Comparison of ENCODE assay signal across 8 cellular contexts in the genomic region with DNA sequence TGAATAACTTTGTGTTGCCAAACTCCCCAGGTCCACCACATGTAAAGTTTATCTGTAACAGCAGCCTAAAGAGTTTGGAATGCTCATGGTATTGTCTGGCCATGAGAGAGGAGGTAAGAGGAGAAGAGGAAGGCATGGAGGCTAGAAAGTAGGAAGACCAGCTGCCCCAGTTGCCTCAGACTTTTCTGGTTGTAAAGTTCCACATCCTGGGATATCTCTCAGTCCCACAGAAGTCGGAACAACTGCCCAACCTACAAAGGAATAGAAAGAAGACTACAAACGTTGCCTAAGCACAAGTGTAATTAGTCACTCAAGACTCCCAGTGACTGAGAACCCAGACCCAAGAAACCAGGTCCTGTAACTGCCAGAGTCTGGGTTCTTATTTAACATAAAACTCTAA. TPM values are rescaled to one million over a fixed set of nuclear protein-coding genes. Genes with fewer than 3 reads are reported as not detected.
DNase-seq lines count a peak whose midpoint lies in the region; ATAC-seq, FAIRE-seq and TF ChIP-seq lines count a peak whose summit lies in the region.
"Had no signal": no experiment of that assay in that cellular context is flagged by ENCODE, and none has a peak within 500 bp of the region (broad histone marks: within the 10 kb centered on the region; RNA-seq: fewer than 3 reads in every experiment).

No MANE protein-coding gene starts in this region.

- no peak overlapping the region for H3K23ac ChIP-seq in mesendoderm (ENCODE audit: low read length)

- H2AFZ ChIP-seq in K562 (ENCODE audit: low read depth, low read length): peak overlapping the region; percentile 18

- H3K79me1 ChIP-seq in mesendoderm (ENCODE audit: low read length): peaks cover 38% of the 10 kb centered on the region

- 0 out of 2 replicates have a peak, but pooled peaks cover 4% of the 10 kb centered on the region for H4K20me1 ChIP-seq in K562 (replicated peaks; ENCODE audit: control insufficient read depth, insufficient read depth, low read length)

- no peaks in the 10 kb centered on the region for H3K27me3 ChIP-seq in K562 (ENCODE audit: control insufficient read depth in 2 of 2, insufficient read depth in 2 of 2, low read length in 2 of 2)
- H3K27me3 ChIP-seq in mesendoderm (ENCODE audit: insufficient read depth, low read length, poor library complexity): no peaks in the 10 kb centered on the region
- H3K27me3 ChIP-seq in transverse colon: no peaks in the 10 kb centered on the region

- H3K4me1 ChIP-seq in K562 (replicated peaks in 1 of 2; ENCODE audit: control insufficient read depth in 2 of 2, insufficient read depth in 2 of 2, low read length in 2 of 2) (peaks cover 28 to 74% of the 10 kb centered on the region in 2 experiments), mesendoderm (ENCODE audit: control insufficient read depth, low read depth, low read length) (peaks cover 16% of the 10 kb centered on the region), transverse colon (peaks cover 33 to 54% (median 49%) of the 10 kb centered on the region in 4 donors)

- H2BK15ac ChIP-seq in mesendoderm (replicated peaks; ENCODE audit: low read depth): no peak overlapping the region

- H2BK120ac ChIP-seq in mesendoderm (ENCODE audit: low read depth, low read length): no peak overlapping the region

- H3K27ac ChIP-seq in K562 (ENCODE audit: extremely low read depth, low read depth, low read length) (peak overlapping the region; percentile 48), mesendoderm (ENCODE audit: low read depth, low read length) (peak overlapping the region; percentile 48), transverse colon (peak overlapping the region; percentile 80 to 89 (median 82))

- peak; percentile 6 for ATAC-seq in K562
- ATAC-seq in sciatic nerve: no peak
- no peak for ATAC-seq in GM21381 (IDR thresholded peaks at IDR 0.05; ENCODE audit: unreplicated experiment)
- ATAC-seq: naive thymus-derived CD4-positive, alpha-beta T cell had no signal

- no peaks in the 10 kb centered on the region for H3K9me3 ChIP-seq in K562 (replicated peaks; ENCODE audit: control insufficient read depth, insufficient read depth, low read depth, low read length)
- no peaks in the 10 kb centered on the region for H3K9me3 ChIP-seq in transverse colon

- peaks cover 5% of the 10 kb centered on the region for H3K9me1 ChIP-seq in K562 (ENCODE audit: control insufficient read depth, insufficient read depth, low read length)

- TF ChIP-seq CTCF in K562 (IDR thresholded peaks at IDR 0.05 in 2 of 3, conservative IDR thresholded peaks at IDR 0.05 in 1 of 3; ENCODE audit: insufficient read depth in 2 of 3, low read depth in 1 of 3, low read length in 3 of 3) (no peak), transverse colon (IDR thresholded peaks at IDR 0.05) (no peak)

- WGBS in K562 (ENCODE audit: insufficient coverage, low coverage, missing lambda C conversion rate): 13% methylated on average over 2 of the region's 2 CpGs
- no CpG with 5 or more reads among the region's 2 CpGs for WGBS in mesendoderm (ENCODE audit: extremely low coverage, insufficient coverage, low lambda C conversion rate)
- 57% methylated on average over 2 of the region's 2 CpGs; no CpG with 5 or more reads in 1 of the 2 donors for WGBS in transverse colon (ENCODE audit: low coverage in 1 of 2), 2 donors

- intact Hi-C loops in K562 (cut with micrococcal nuclease) (no loop called here), transverse colon (cut with DNase I; ENCODE audit: low total_unique reads) (loop anchor here (5.0 kb wide), 1 partner anchor 38 kb away; no protein-coding TSS in a partner anchor), sciatic nerve (cut with DNase I) (no loop called here)

- no peak for FAIRE-seq in K562 (lab: Jason Lieb, UNC)

- peak overlapping the region in 1 of 2 experiments; percentile 39; a peak in 2 of 4 replicates for H3K9ac ChIP-seq in K562 (ENCODE audit: insufficient read depth in 1 of 2, low read depth in 2 of 2, low read length in 2 of 2)
- no peak overlapping the region for H3K9ac ChIP-seq in mesendoderm (ENCODE audit: low read length)

- peak; percentile 41 for DNase-seq in LHCN-M2 (ENCODE audit: low read depth)
- DNase-seq in K562 (ENCODE audit: extremely low read depth in 1 of 4, low spot score in 3 of 4): no peak
- DNase-seq in mesendoderm: peak; percentile 51
- no peak for DNase-seq in transverse colon
- no peak for DNase-seq in sciatic nerve (ENCODE audit: low spot score)
- no peak for DNase-seq in stimulated activated CD4-positive, alpha-beta T cell treated with anti-CD3 and anti-CD28 coated beads, Interleukin-15, amount 100 ng/mL, for 24 hours
- DNase-seq: naive thymus-derived CD4-positive, alpha-beta T cell had no signal

- H3K4me3 ChIP-seq in K562 (no peak overlapping the region), mesendoderm (ENCODE audit: low read length) (no peak overlapping the region), transverse colon (no peak overlapping the region)

- peak overlapping the region; percentile 72 for H3K18ac ChIP-seq in mesendoderm (ENCODE audit: low read length)

- no peak for TF ChIP-seq EP300 in K562 (IDR thresholded peaks at IDR 0.05; ENCODE audit: low read length)
- TF ChIP-seq EP300 in transverse colon (IDR thresholded peaks at IDR 0.05; ENCODE audit: low read depth): no peak

- no peak overlapping the region for H2AK5ac ChIP-seq in mesendoderm (ENCODE audit: low read length)

- no peak overlapping the region for H4K8ac ChIP-seq in mesendoderm (ENCODE audit: low read depth, low read length)

- H3K36me3 ChIP-seq in K562 (ENCODE audit: control insufficient read depth, insufficient read depth, low read length) (peaks cover 29% of the 10 kb centered on the region), mesendoderm (ENCODE audit: control insufficient read depth, insufficient read depth, low read length) (no peaks in the 10 kb centered on the region), transverse colon (no peaks in the 10 kb centered on the region)

- H3K79me2 ChIP-seq in K562 (ENCODE audit: control insufficient read depth, insufficient read depth, low read length): peaks cover 77% of the 10 kb centered on the region
- peaks cover 50% of the 10 kb centered on the region for H3K79me2 ChIP-seq in mesendoderm (ENCODE audit: control insufficient read depth, insufficient read depth, low read length)

- CTCF ChIA-PET in K562 (lab: Yijun Ruan, JAX; ENCODE audit: low intra/inter-chr PET ratio): no interaction called here

- in situ Hi-C loops in K562 (cut with MboI): loop anchor here (25.0 kb wide), 1 partner anchor 1408 kb away; the partner anchor contains the start of gene LUC7L2
- in situ Hi-C loops in transverse colon (cut with MboI; ENCODE audit: low pct_ligation_motif_present in 1 of 4, low pct_unique_long_range_greater_than_20kb in 1 of 4, low sequenced_read_pairs in 3 of 4): no loop called here

- no peak overlapping the region for H3K56ac ChIP-seq in mesendoderm (ENCODE audit: low read length)

- H3K4ac ChIP-seq in mesendoderm (ENCODE audit: low read depth, low read length): peak overlapping the region; percentile 27

- H3K4me2 ChIP-seq in K562 (ENCODE audit: insufficient read depth, low read length) (peak overlapping the region; percentile 44; the same call in 1 of the 2 replicates), mesendoderm (ENCODE audit: low read length) (no peak overlapping the region)

- POLR2A ChIA-PET in K562 (lab: Yijun Ruan, JAX): interaction anchor here (1.0 to 1.9 kb wide), 8 partner anchors 9 to 38 kb away, joined by 3 to 10 read pairs (median 4); no protein-coding TSS in a partner anchor

- no peak overlapping the region for H2BK5ac ChIP-seq in mesendoderm (ENCODE audit: low read length)

- no peak overlapping the region for H4K5ac ChIP-seq in mesendoderm (ENCODE audit: low read length)

- no TSS peak for BruUV-seq in K562 (replicated peaks; lab: Mats Ljungman, UMichigan)

- TF ChIP-seq POLR2A in K562 (conservative IDR thresholded peaks at IDR 0.05) (no peak), transverse colon (IDR thresholded peaks at IDR 0.05) (no peak)

- TF ChIP-seq RAD21 in K562 (CRISPR knock-in tag; conservative IDR thresholded peaks at IDR 0.05 in 1 of 2, IDR thresholded peaks at IDR 0.05 in 1 of 2): no peak

TF ChIP-seq in K562, 482 proteins besides CTCF, POLR2A, EP300 and RAD21 (continues in another document):
- TF ChIP-seq FOSL1 (tag; conservative IDR thresholded peaks at IDR 0.05): 0 out of 2 replicates have a peak, but pooled peaks have one; percentile 5
- TF ChIP-seq ZNF143 (CRISPR knock-in tag; IDR thresholded peaks at IDR 0.05): no peak

RNA-seq across cellular contexts. Expression of gene CREB3L2, which starts 47.3 kb away (rescaled TPM):
- 39.1 and 40.6 TPM in 2 replicates for total RNA-seq in LHCN-M2 (2014; rRNA removed)
- 20.8 TPM for polyA plus RNA-seq in LHCN-M2 (2012)
- total RNA-seq in K562 (2011; cell fraction: chromatin; rRNA removed; ENCODE audit: low replicate concordance): 58.2 and 65.5 TPM in 2 replicates
- 39.9 and 41.2 TPM in 2 replicates for total RNA-seq in K562 (2011; cell fraction: nucleolus; rRNA removed)
- total RNA-seq in K562 (2011; cell fraction: nucleoplasm; rRNA removed): 52.9 and 82.7 TPM in 2 replicates
- 10.2 and 19.6 TPM in 2 replicates for total RNA-seq in K562 (2014; rRNA removed)
- 13.8 and 15.2 TPM in 2 replicates for total RNA-seq in K562 (2014; rRNA removed; fragmentation: Illumina TruSeq; extraction: Trizol)
- total RNA-seq in K562 (2015; rRNA removed; fragmentation: Illumina TruSeq; extraction: Trizol): 16.0 and 17.5 TPM in 2 replicates
- total RNA-seq in K562 (2021): 44.7 and 45.6 TPM in 2 replicates
- 17.1 and 37.9 TPM in 2 replicates for polyA plus RNA-seq in K562 (2011; rRNA removed)
- polyA plus RNA-seq in K562 (2011; cell fraction: cytosol; rRNA removed): 15.4 and 27.7 TPM in 2 replicates
- 24.4 and 31.2 TPM in 2 replicates for polyA plus RNA-seq in K562 (2011; cell fraction: nucleus; rRNA removed)
- polyA plus RNA-seq in K562 (2012): 20.5 and 29.6 TPM in 2 replicates
- polyA plus RNA-seq in K562 (2014; fragmentation: Illumina TruSeq; extraction: Trizol): 26.9 and 27.4 TPM in 2 replicates
- 1 to 10 TPM; 7.1 to 8.8 TPM for polyA plus RNA-seq in K562 (2014; fragmentation: Nextera tagmentation; extraction: Ambion mirVana)
- 15.8 and 18.7 TPM in 2 replicates for polyA plus RNA-seq in K562 (2014; rRNA removed)
- 30.2 and 46.2 TPM in 2 replicates for polyA minus RNA-seq in K562 (2011; rRNA and poly(A)+ RNA removed)
- 19.4 and 34.7 TPM in 2 replicates for polyA minus RNA-seq in K562 (2011; cell fraction: cytosol; rRNA and poly(A)+ RNA removed)
- 24.1 and 55.8 TPM in 2 replicates for polyA minus RNA-seq in K562 (2011; cell fraction: nucleus; rRNA and poly(A)+ RNA removed)
- polyA plus RNA-seq in mesendoderm (2013, experiment 1 of 2): 32.4 TPM
- 30.3 TPM for polyA plus RNA-seq in mesendoderm (2013, experiment 2 of 2)
- total RNA-seq in transverse colon: 10 to 100 TPM; 16.4 to 37.0 (median 19.9) TPM
- total RNA-seq in sciatic nerve: 103 TPM

Comparison
In these comparisons a context has a peak if more than half of its experiments do, and no peak if none do; other contexts are left out.
1. DNase-seq: peak in LHCN-M2 (single experiment) and mesendoderm (single experiment); none in K562 (0 of 4), transverse colon (single experiment), sciatic nerve (single experiment) and stimulated activated CD4-positive, alpha-beta T cell treated with anti-CD3 and anti-CD28 coated beads, Interleukin-15, amount 100 ng/mL, for 24 hours (single experiment).
2. Peak in every context shown above with its lines, with median percentiles within 50 percentile points of each other: H3K27ac ChIP-seq.